16 cellular contexts compared by ENCODE assay signal in genomic region chr7:2813350-2814185, GRCh38. TPM values are rescaled to one million over a fixed set of nuclear protein-coding genes. Genes with fewer than 3 reads are reported as not detected.
A peak's percentile ranks its signal among the peaks of the same experiment; 100 is the strongest.
DNase-seq lines count a peak whose midpoint lies in the region; ATAC-seq and TF ChIP-seq lines count a peak whose summit lies in the region.
"Had no signal": no experiment of that assay in that cellular context is flagged by ENCODE, and none has a peak within 500 bp of the region (broad histone marks: within the 10 kb centered on the region; RNA-seq: fewer than 3 reads in every experiment).

No MANE protein-coding gene starts in this region.

- TF ChIP-seq POLR2A in gastrocnemius medialis (IDR thresholded peaks at IDR 0.05), result no peak
- no peak for TF ChIP-seq POLR2A in erythroblast (IDR thresholded peaks at IDR 0.05; ENCODE audit: low read length)

- peaks cover 70 to 100% (median 92%) of the 10 kb centered on the region in 10 experiments for H3K4me1 ChIP-seq in BLaER1 treated with 17β-estradiol and CSF1 and Interleukin-3, amounts not matched to agents 10 nM and 100 nM
- H3K4me1 ChIP-seq in left ventricle myocardium inferior, result peaks cover 74% of the 10 kb centered on the region
- H3K4me1 ChIP-seq in gastrocnemius medialis, result peaks cover 14 to 16% of the 10 kb centered on the region in 2 donors

- in situ Hi-C loops in gastrocnemius medialis (cut with MboI; ENCODE audit: low sequenced_read_pairs in 4 of 4), result no loop called here

- peak overlapping the region; percentile 23 to 91 (median 80); a peak in 20 of 22 replicates for H3K27ac ChIP-seq in BLaER1 treated with 17β-estradiol and CSF1 and Interleukin-3, amounts not matched to agents 10 nM and 100 nM
- peak overlapping the region; percentile 73 for H3K27ac ChIP-seq in SK-N-MC
- H3K27ac ChIP-seq in left ventricle myocardium inferior (replicated peaks), result peak overlapping the region; percentile 84
- peak overlapping the region; percentile 51 to 61 (median 55) for H3K27ac ChIP-seq in gastrocnemius medialis

- DNase-seq in SK-N-MC (ENCODE audit: low read depth, low spot score), result no peak
- no peak for DNase-seq in left ventricle myocardium inferior
- DNase-seq in gastrocnemius medialis, result no peak
- no peak for DNase-seq in erythroblast (lab: John Stamatoyannopoulos, UW)
- DNase-seq in NCI-H1417 (lab: John Stamatoyannopoulos, UW), result no peak
- DNase-seq: activated CD8-positive, alpha-beta memory T cell treated with anti-CD3 and anti-CD28 coated beads, Interleukin-2, amount 50 U/mL, for 48 hours; activated naive CD8-positive, alpha-beta T cell treated with anti-CD3 and anti-CD28 coated beads, Interleukin-2, amount 10 ng/mL, durations not matched to agents 7 days and 5 days; central memory CD4-positive, alpha-beta T cell; DMS153; NCI-H2107; NCI-H82; T-cell had no signal

- intact Hi-C loops in left ventricle myocardium inferior (cut with micrococcal nuclease) (no loop called here), gastrocnemius medialis (cut with DNase I; ENCODE audit: low total_unique reads) (no loop called here)

- peak overlapping the region; percentile 82 to 98 (median 95) for H3K4me2 ChIP-seq in BLaER1 treated with 17β-estradiol and CSF1 and Interleukin-3, amounts not matched to agents 10 nM and 100 nM

- H4K20me1 ChIP-seq in BLaER1 treated with 17β-estradiol and CSF1 and Interleukin-3, amounts not matched to agents 10 nM and 100 nM, result peaks cover 0 to 48% (median 13%) of the 10 kb centered on the region in 11 experiments; a peak in 14 of 22 replicates

- H3K36me3 ChIP-seq in BLaER1 treated with 17β-estradiol and CSF1 and Interleukin-3, amounts not matched to agents 10 nM and 100 nM, result peaks cover 0 to 25% (median 0%) of the 10 kb centered on the region in 11 experiments; a peak in 3 of 22 replicates
- H3K36me3 ChIP-seq in SK-N-MC (ENCODE audit: insufficient read depth, low read length) (no peaks in the 10 kb centered on the region; the same call in 1 of the 2 replicates), left ventricle myocardium inferior (no peaks in the 10 kb centered on the region), gastrocnemius medialis (no peaks in the 10 kb centered on the region)
- H3K36me3 ChIP-seq: tibial nerve had no signal

- peak overlapping the region; percentile 55 to 83 (median 73); a peak in 21 of 22 replicates for H3K9ac ChIP-seq in BLaER1 treated with 17β-estradiol and CSF1 and Interleukin-3, amounts not matched to agents 10 nM and 100 nM
- no peak overlapping the region for H3K9ac ChIP-seq in SK-N-MC (ENCODE audit: insufficient read length)

- TF ChIP-seq CTCF in left ventricle myocardium inferior (IDR thresholded peaks at IDR 0.05; ENCODE audit: borderline replicate concordance) (no peak), gastrocnemius medialis (IDR thresholded peaks at IDR 0.05 in 4 of 5, conservative IDR thresholded peaks at IDR 0.05 in 1 of 5) (no peak)

- H3K9me3 ChIP-seq in BLaER1 treated with 17β-estradiol and CSF1 and Interleukin-3, amounts not matched to agents 10 nM and 100 nM (replicated peaks in 1 of 11), result no peaks in the 10 kb centered on the region; a peak in 1 of 22 replicates
- H3K9me3 ChIP-seq in SK-N-MC (ENCODE audit: low read depth, low read length), result no peaks in the 10 kb centered on the region
- no peaks in the 10 kb centered on the region for H3K9me3 ChIP-seq in left ventricle myocardium inferior (replicated peaks)
- H3K9me3 ChIP-seq in gastrocnemius medialis, result no peaks in the 10 kb centered on the region
- H3K9me3 ChIP-seq: tibial nerve had no signal

- no peaks in the 10 kb centered on the region for H3K27me3 ChIP-seq in BLaER1 treated with 17β-estradiol and CSF1 and Interleukin-3, amounts not matched to agents 10 nM and 100 nM
- no peaks in the 10 kb centered on the region for H3K27me3 ChIP-seq in left ventricle myocardium inferior (ENCODE audit: low read depth)
- H3K27me3 ChIP-seq in gastrocnemius medialis, result no peaks in the 10 kb centered on the region
- H3K27me3 ChIP-seq: tibial nerve had no signal

- H3K4me3 ChIP-seq in BLaER1 treated with 17β-estradiol and CSF1 and Interleukin-3, amounts not matched to agents 10 nM and 100 nM, result peak overlapping the region; percentile 33 to 58 (median 50)
- H3K4me3 ChIP-seq in SK-N-MC (no peak overlapping the region), left ventricle myocardium inferior (peak overlapping the region; percentile 34), gastrocnemius medialis (peak overlapping the region in 1 of 4 donors; percentile 2)
- H3K4me3 ChIP-seq: tibial nerve had no signal

- ATAC-seq in gastrocnemius medialis (no peak), HG03135 (IDR thresholded peaks at IDR 0.05; ENCODE audit: unreplicated experiment) (no peak), GM21723 (IDR thresholded peaks at IDR 0.05; ENCODE audit: unreplicated experiment) (no peak)
- ATAC-seq: T-cell had no signal

RNA-seq across cellular contexts. Expression of gene GNA12, which starts 30.5 kb away (rescaled TPM):
- total RNA-seq in left ventricle myocardium inferior, result 43.0 TPM
- 1 to 10 TPM; 7.6 to 8.4 (median 8.1) TPM for total RNA-seq in gastrocnemius medialis
